Comparison of ENCODE assay signal across 27 cellular contexts in genomic region chr3:106010829-106011228, GRCh38.
DNase-seq lines count a peak whose midpoint lies in the region; ATAC-seq, FAIRE-seq and TF ChIP-seq lines count a peak whose summit lies in the region.
"Had no signal": no experiment of that assay in that cellular context is flagged by ENCODE, and none has a peak within 500 bp of the region (broad histone marks: within the 10 kb centered on the region; RNA-seq: fewer than 3 reads in every experiment).

No MANE protein-coding gene starts in this region.

- H3K27ac Mint-ChIP-seq in activated CD4-positive, alpha-beta T cell treated with anti-CD3 and anti-CD28 coated beads, Interleukin-2, amount 10 ng/mL, durations not matched to agents 24 days and 14 days, result peak overlapping the region; percentile 83
- peak overlapping the region; percentile 44 for H3K27ac Mint-ChIP-seq in activated CD4-positive, alpha-beta memory T cell treated with anti-CD3 and anti-CD28 coated beads, Interleukin-2, amount 10 ng/mL, durations not matched to agents 7 days and 5 days
- H3K27ac Mint-ChIP-seq: endodermal cell, memory B cell, neural progenitor cell had no signal

- H3K36me3 ChIP-seq in bronchial epithelial cell (ENCODE audit: control insufficient read depth, insufficient read depth, low read length), result no peaks in the 10 kb centered on the region
- no peaks in the 10 kb centered on the region for H3K36me3 ChIP-seq in heart left ventricle
- H3K36me3 ChIP-seq: neural progenitor cell, Peyer's patch, stomach had no signal

- 80 to 82% (median 81%) methylated on average over 3 of the region's 3 CpGs for WGBS in heart left ventricle, 4 donors

- H3K4me3 Mint-ChIP-seq in activated CD4-positive, alpha-beta T cell treated with anti-CD3 and anti-CD28 coated beads, Interleukin-2, amount 10 ng/mL, durations not matched to agents 24 days and 14 days, result peak overlapping the region; percentile 16
- H3K4me3 Mint-ChIP-seq in activated CD4-positive, alpha-beta memory T cell treated with anti-CD3 and anti-CD28 coated beads, Interleukin-2, amount 10 ng/mL, durations not matched to agents 7 days and 5 days, result no peak overlapping the region
- H3K4me3 Mint-ChIP-seq: endodermal cell, memory B cell, neural progenitor cell had no signal

- no peaks in the 10 kb centered on the region for H3K9me3 ChIP-seq in heart left ventricle
- H3K9me3 ChIP-seq: Peyer's patch, stomach had no signal

- H3K4me1 ChIP-seq in heart left ventricle, result peaks cover 0 to 16% (median 0%) of the 10 kb centered on the region in 12 donors
- H3K4me1 ChIP-seq: neural progenitor cell, parathyroid adenoma, Peyer's patch, stomach had no signal

- CTCF ChIA-PET in activated CD4-positive, alpha-beta memory T cell treated with anti-CD3 and anti-CD28 coated beads, Interleukin-2, amount 10 ng/mL, durations not matched to agents 7 days and 5 days (lab: Charles Lee), result interaction anchor here (1.0 kb wide), 1 partner anchor 204 kb away, joined by 3 read pairs; no protein-coding TSS in a partner anchor

- intact Hi-C loops in activated CD4-positive, alpha-beta T cell treated with anti-CD3 and anti-CD28 coated beads, Interleukin-2, amount 10 ng/mL, durations not matched to agents 24 days and 14 days (cut with micrococcal nuclease), result loop anchor here (1.0 to 5.0 kb wide), 15 partner anchors 38 to 644 kb away; partner anchors contain the start of gene ALCAM
- intact Hi-C loops in heart left ventricle (cut with DNase I) (no loop called here), dorsolateral prefrontal cortex (cut with DNase I) (no loop called here)

- ATAC-seq in HG03520 (IDR thresholded peaks at IDR 0.05; ENCODE audit: unreplicated experiment), result no peak
- ATAC-seq in heart left ventricle, result no peak
- ATAC-seq: left lobe of liver, right cardiac atrium had no signal

- H3K4me3 ChIP-seq in bronchial epithelial cell (ENCODE audit: low read depth, low read length) (no peak overlapping the region), heart left ventricle (no peak overlapping the region), dorsolateral prefrontal cortex (no peak overlapping the region)
- H3K4me3 ChIP-seq: neural progenitor cell, Peyer's patch, smooth muscle cell, stomach had no signal

- FAIRE-seq in GM18507 (lab: Jason Lieb, UNC) (peak; percentile 67), bronchial epithelial cell (lab: Jason Lieb, UNC) (peak; percentile 23)
- FAIRE-seq: urothelium cell line had no signal

- TF ChIP-seq POLR2A in heart left ventricle (IDR thresholded peaks at IDR 0.05), result no peak

- no peak for TF ChIP-seq CTCF in bronchial epithelial cell (IDR thresholded peaks at IDR 0.05; ENCODE audit: insufficient read depth, low read length, severe bottlenecking)
- TF ChIP-seq CTCF in heart left ventricle (IDR thresholded peaks at IDR 0.05), result no peak
- TF ChIP-seq CTCF in dorsolateral prefrontal cortex (IDR thresholded peaks at IDR 0.05 in 54 of 56, conservative IDR thresholded peaks at IDR 0.05 in 2 of 56; ENCODE audit: low read depth in 1 of 56, partially characterized antibody in 56 of 56), result no peak

- H3K4me1 Mint-ChIP-seq in activated CD4-positive, alpha-beta T cell treated with anti-CD3 and anti-CD28 coated beads, Interleukin-2, amount 10 ng/mL, durations not matched to agents 24 days and 14 days, result peaks cover 35% of the 10 kb centered on the region
- peaks cover 23% of the 10 kb centered on the region for H3K4me1 Mint-ChIP-seq in activated CD4-positive, alpha-beta memory T cell treated with anti-CD3 and anti-CD28 coated beads, Interleukin-2, amount 10 ng/mL, durations not matched to agents 7 days and 5 days

- no peaks in the 10 kb centered on the region for H3K27me3 Mint-ChIP-seq in activated CD4-positive, alpha-beta T cell treated with anti-CD3 and anti-CD28 coated beads, Interleukin-2, amount 10 ng/mL, durations not matched to agents 24 days and 14 days
- H3K27me3 Mint-ChIP-seq in activated CD4-positive, alpha-beta memory T cell treated with anti-CD3 and anti-CD28 coated beads, Interleukin-2, amount 10 ng/mL, durations not matched to agents 7 days and 5 days, result no peaks in the 10 kb centered on the region
- H3K27me3 Mint-ChIP-seq: memory B cell had no signal

- POLR2A ChIA-PET in activated CD4-positive, alpha-beta memory T cell treated with anti-CD3 and anti-CD28 coated beads, Interleukin-2, amount 10 ng/mL, durations not matched to agents 7 days and 5 days (lab: Charles Lee), result no interaction called here

- H3K9me3 Mint-ChIP-seq in activated CD4-positive, alpha-beta T cell treated with anti-CD3 and anti-CD28 coated beads, Interleukin-2, amount 10 ng/mL, durations not matched to agents 24 days and 14 days, result peaks cover 35% of the 10 kb centered on the region
- peaks cover 20% of the 10 kb centered on the region for H3K9me3 Mint-ChIP-seq in activated CD4-positive, alpha-beta memory T cell treated with anti-CD3 and anti-CD28 coated beads, Interleukin-2, amount 10 ng/mL, durations not matched to agents 7 days and 5 days
- H3K9me3 Mint-ChIP-seq: endodermal cell, memory B cell had no signal

- H3K27ac ChIP-seq in heart left ventricle, result no peak overlapping the region
- no peak overlapping the region for H3K27ac ChIP-seq in dorsolateral prefrontal cortex
- H3K27ac ChIP-seq: neural progenitor cell, parathyroid adenoma, Peyer's patch, stomach had no signal

- H3K27me3 ChIP-seq in bronchial epithelial cell (ENCODE audit: control insufficient read depth, insufficient read depth, low read length) (no peaks in the 10 kb centered on the region), heart left ventricle (no peaks in the 10 kb centered on the region), dorsolateral prefrontal cortex (no peaks in the 10 kb centered on the region)
- H3K27me3 ChIP-seq: neural progenitor cell, Peyer's patch, stomach had no signal

- no peak for DNase-seq in activated CD4-positive, alpha-beta T cell treated with anti-CD3 and anti-CD28 coated beads, Interleukin-2, amount 10 ng/mL, durations not matched to agents 24 days and 14 days
- no peak for DNase-seq in activated CD4-positive, alpha-beta T cell treated with anti-CD3 and anti-CD28 coated beads for 1 hour
- no peak for DNase-seq in GM18507 (ENCODE audit: extremely low spot score, insufficient read length, low read depth)
- no peak for DNase-seq in activated CD4-positive, alpha-beta memory T cell treated with anti-CD3 and anti-CD28 coated beads, Interleukin-2, amount 10 ng/mL, durations not matched to agents 7 days and 5 days
- no peak for DNase-seq in bronchial epithelial cell (ENCODE audit: low read depth)
- no peak for DNase-seq in heart left ventricle
- no peak for DNase-seq in dorsolateral prefrontal cortex
- DNase-seq: caudate nucleus, endodermal cell, glutamatergic neuron, MV-4-11, NCI-H1436 treated with DMSO at 0.1 percent for 48 hours, NCI-H2081 treated with DMSO at 0.1 percent for 48 hours, NCI-H226, NCI-H526 treated with DMSO at 0.1 percent for 48 hours, Peyer's patch, right cardiac atrium, SHP77, stomach, T-helper 9 cell had no signal

- H3K36me3 Mint-ChIP-seq in activated CD4-positive, alpha-beta T cell treated with anti-CD3 and anti-CD28 coated beads, Interleukin-2, amount 10 ng/mL, durations not matched to agents 24 days and 14 days (ENCODE audit: low read depth), result peaks cover 37% of the 10 kb centered on the region
- peaks cover 31% of the 10 kb centered on the region for H3K36me3 Mint-ChIP-seq in activated CD4-positive, alpha-beta memory T cell treated with anti-CD3 and anti-CD28 coated beads, Interleukin-2, amount 10 ng/mL, durations not matched to agents 7 days and 5 days (ENCODE audit: low read depth)
- H3K36me3 Mint-ChIP-seq: memory B cell, neural progenitor cell had no signal
